9 cellular contexts compared by ENCODE assay signal in genomic region chr6:15444881-15445280, GRCh38.
DNase-seq lines count a peak whose midpoint lies in the region; FAIRE-seq and TF ChIP-seq lines count a peak whose summit lies in the region.
"Had no signal": no experiment of that assay in that cellular context is flagged by ENCODE, and none has a peak within 500 bp of the region (broad histone marks: within the 10 kb centered on the region; RNA-seq: fewer than 3 reads in every experiment).

No MANE protein-coding gene starts in this region.

- H3K4me3 ChIP-seq in BE2C (ENCODE audit: low read depth, low read length) = no peak overlapping the region
- H3K4me3 ChIP-seq in esophagus squamous epithelium = no peak overlapping the region
- H3K4me3 ChIP-seq in MM.1S (ENCODE audit: low read length) = no peak overlapping the region

- H3K9me3 ChIP-seq in BE2C (no peaks in the 10 kb centered on the region), esophagus squamous epithelium (no peaks in the 10 kb centered on the region), MM.1S (replicated peaks; ENCODE audit: insufficient read depth, low read length) (no peaks in the 10 kb centered on the region)
- H3K9me3 ChIP-seq: neutrophil had no signal

- no peak overlapping the region for H3K27ac ChIP-seq in esophagus squamous epithelium
- H3K27ac ChIP-seq in MM.1S (ENCODE audit: low read length) = no peak overlapping the region
- H3K27ac ChIP-seq: neutrophil had no signal

- H3K27me3 ChIP-seq in BE2C (no peaks in the 10 kb centered on the region), esophagus squamous epithelium (no peaks in the 10 kb centered on the region), MM.1S (replicated peaks; ENCODE audit: insufficient read depth, low read length) (no peaks in the 10 kb centered on the region)
- H3K27me3 ChIP-seq: neutrophil had no signal

- no peak for FAIRE-seq in urothelium cell line (lab: Jason Lieb, UNC)

- no peaks in the 10 kb centered on the region for H3F3A ChIP-seq in MM.1S (ENCODE audit: insufficient read depth, low read length)

- intact Hi-C loops in esophagus squamous epithelium (cut with DNase I) = no loop called here

- TF ChIP-seq CTCF in BE2C (IDR thresholded peaks at IDR 0.05; ENCODE audit: low read depth, low read length) = peak; percentile 69
- TF ChIP-seq CTCF in GM12872 (IDR thresholded peaks at IDR 0.05; ENCODE audit: insufficient read depth, low read depth, low read length) = 0 out of 3 replicates have a peak, but pooled peaks have one; percentile 6
- no peak for TF ChIP-seq CTCF in esophagus squamous epithelium (IDR thresholded peaks at IDR 0.05)
- no peak for TF ChIP-seq CTCF in MM.1S (IDR thresholded peaks at IDR 0.05; ENCODE audit: low read length)

- H3K79me2 ChIP-seq in MM.1S (ENCODE audit: low read length) = peaks cover 92% of the 10 kb centered on the region

- DNase-seq in BE2C (peak; percentile 90), NCI-H82 treated with DMSO at 0.1 percent for 48 hours (lab: John Stamatoyannopoulos, UW; ENCODE audit: unreplicated experiment) (peak; percentile 89), islet precursor cell (peak; percentile 58), esophagus squamous epithelium (lab: John Stamatoyannopoulos, UW) (no peak), MM.1S (no peak), urothelium cell line (ENCODE audit: low spot score) (no peak), SIG-M5 treated with dmso at 0.1 percent for 504 hours (lab: John Stamatoyannopoulos, UW; ENCODE audit: unreplicated experiment) (no peak)

- no peak overlapping the region for H3K4me2 ChIP-seq in MM.1S (ENCODE audit: low read depth, low read length)

- H2AFZ ChIP-seq in MM.1S (ENCODE audit: low read length) = no peak overlapping the region

- H3K4me1 ChIP-seq in BE2C = peaks cover 44% of the 10 kb centered on the region
- peaks cover 17 to 94% (median 49%) of the 10 kb centered on the region in 3 donors for H3K4me1 ChIP-seq in esophagus squamous epithelium
- H3K4me1 ChIP-seq in MM.1S (ENCODE audit: low read length) = peaks cover 16% of the 10 kb centered on the region

- TF ChIP-seq POLR2A in esophagus squamous epithelium (IDR thresholded peaks at IDR 0.05) = no peak

- H3K9ac ChIP-seq in MM.1S (ENCODE audit: low read length) = no peak overlapping the region

- 82 to 94% methylated on average over 3 of the region's 3 CpGs for WGBS in esophagus squamous epithelium, 2 donors

- H3K9me2 ChIP-seq in MM.1S (replicated peaks; ENCODE audit: insufficient read depth, low read length) = no peaks in the 10 kb centered on the region

- no peaks in the 10 kb centered on the region for H4K20me1 ChIP-seq in MM.1S (ENCODE audit: insufficient read depth, low read length)

- H3K36me3 ChIP-seq in BE2C (no peaks in the 10 kb centered on the region), esophagus squamous epithelium (no peaks in the 10 kb centered on the region), MM.1S (replicated peaks; ENCODE audit: insufficient read depth, low read length) (no peaks in the 10 kb centered on the region)
- H3K36me3 ChIP-seq: neutrophil had no signal

Comparison
In these comparisons a context has a peak if more than half of its experiments do, and no peak if none do; other contexts are left out.
1. DNase-seq: peak in BE2C (single experiment), NCI-H82 treated with DMSO at 0.1 percent for 48 hours (single experiment) and islet precursor cell (single experiment); none in esophagus squamous epithelium (single experiment), MM.1S (single experiment), urothelium cell line (single experiment) and SIG-M5 treated with dmso at 0.1 percent for 504 hours (single experiment).
2. CTCF ChIP-seq: peak in BE2C (single experiment) and GM12872 (single experiment); none in esophagus squamous epithelium (0 of 6) and MM.1S (single experiment).